Comparison of ENCODE assay signal across 1 cellular context in genomic region chr1:165888552-165888920, GRCh38.
TF ChIP-seq lines count a peak whose summit lies in the region.

No MANE protein-coding gene starts in this region.

TF ChIP-seq in K562, 482 proteins besides CTCF, POLR2A, EP300 and RAD21:
- no peak for TF ChIP-seq AFF1 (IDR thresholded peaks at IDR 0.05; ENCODE audit: low read depth in 1 of 2, partially characterized antibody in 2 of 2)
- TF ChIP-seq ZNF121 (CRISPR knock-in tag; conservative IDR thresholded peaks at IDR 0.05) = peak; percentile 79
- TF ChIP-seq ZFP1 (CRISPR knock-in tag; IDR thresholded peaks at IDR 0.05) = no peak
- no peak for TF ChIP-seq ZNF212 (CRISPR knock-in tag; IDR thresholded peaks at IDR 0.05)
TF ChIP-seq in K562: peak in this region for 1.
